8 cellular contexts compared by ENCODE assay signal in the genomic region with DNA sequence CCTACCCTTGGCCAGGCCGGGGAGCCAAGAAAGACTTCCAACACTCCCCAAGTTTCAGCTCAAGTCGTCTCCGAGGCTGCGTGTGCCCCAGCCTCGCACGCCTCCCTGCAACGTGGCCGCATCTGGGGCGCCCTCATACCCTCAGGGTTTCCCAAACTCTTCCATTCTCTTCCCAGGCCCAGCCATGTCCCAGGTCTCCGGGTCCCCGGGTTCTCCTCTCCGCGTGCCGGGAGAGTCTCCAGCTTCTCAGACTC. TPM values are rescaled to one million over a fixed set of nuclear protein-coding genes. Genes with fewer than 3 reads are reported as not detected.
DNase-seq lines count a peak whose midpoint lies in the region; ATAC-seq and TF ChIP-seq lines count a peak whose summit lies in the region.

No MANE protein-coding gene starts in this region.

- CTCF ChIA-PET in SK-N-SH (lab: Yijun Ruan, JAX): interaction anchor here (0.8 to 1.1 kb wide), 3 partner anchors 48 to 197 kb away, joined by 3 to 5 read pairs (median 3); partner anchors contain the start of gene RAP2C

- H3K4me3 Mint-ChIP-seq in stimulated activated memory B cell treated with anti-CD40 and anti-IgM and Interleukin-4, amounts not matched to agents 10 μg/mL and 1 μg/mL and 100 μg/mL, for 72 hours: peak overlapping the region; percentile 95

- H3K4me3 ChIP-seq in SK-N-SH (ENCODE audit: low read depth in 2 of 2, low read length in 1 of 2) (peak overlapping the region; percentile 63 to 73), SU-DHL-6 (ENCODE audit: insufficient read depth, low read length, poor library complexity, severe bottlenecking) (peak overlapping the region; percentile 65), left ventricle myocardium inferior (peak overlapping the region; percentile 68)

- 11% methylated on average over 5 of the region's 14 CpGs for WGBS in SK-N-SH (ENCODE audit: low lambda C conversion rate)

- H3K36me3 Mint-ChIP-seq in stimulated activated memory B cell treated with anti-CD40 and anti-IgM and Interleukin-4, amounts not matched to agents 10 μg/mL and 1 μg/mL and 100 μg/mL, for 72 hours: no peaks in the 10 kb centered on the region

- no peak for TF ChIP-seq CTCF in SK-N-SH (IDR thresholded peaks at IDR 0.05)
- no peak for TF ChIP-seq CTCF in SU-DHL-6 (IDR thresholded peaks at IDR 0.05; ENCODE audit: insufficient read depth, low read length, poor library complexity, severe bottlenecking)
- TF ChIP-seq CTCF in left ventricle myocardium inferior (IDR thresholded peaks at IDR 0.05; ENCODE audit: borderline replicate concordance): no peak

- H3K36me3 ChIP-seq in SK-N-SH (replicated peaks in 1 of 2; ENCODE audit: control insufficient read depth in 1 of 2, insufficient read depth in 2 of 2, low read length in 1 of 2) (no peaks in the 10 kb centered on the region), SU-DHL-6 (ENCODE audit: low read length) (no peaks in the 10 kb centered on the region; the same call in 1 of the 2 replicates), left ventricle myocardium inferior (no peaks in the 10 kb centered on the region)

- H3K79me2 ChIP-seq in SK-N-SH (ENCODE audit: insufficient read depth) (no peaks in the 10 kb centered on the region), SU-DHL-6 (ENCODE audit: insufficient read depth, low read length) (peaks cover 41% of the 10 kb centered on the region)

- H2AFZ ChIP-seq in SK-N-SH (ENCODE audit: low read depth) (peak overlapping the region; percentile 85), SU-DHL-6 (ENCODE audit: low read depth, low read length, severe bottlenecking) (peak overlapping the region; percentile 83)

- H4K20me1 ChIP-seq in SK-N-SH (ENCODE audit: insufficient read depth) (no peaks in the 10 kb centered on the region), SU-DHL-6 (ENCODE audit: low read depth, low read length) (peaks cover 4% of the 10 kb centered on the region; the same call in 1 of the 2 replicates)

- peak overlapping the region; percentile 89 for H3K4me2 ChIP-seq in SK-N-SH
- H3K4me2 ChIP-seq in SU-DHL-6 (ENCODE audit: low read depth, low read length, poor library complexity, severe bottlenecking): peak overlapping the region; percentile 98

- DNase-seq in SK-N-SH (no peak), left ventricle myocardium inferior (peak; percentile 11), NCI-H526 (lab: John Stamatoyannopoulos, UW) (no peak)
- DNase-seq in stimulated activated CD4-positive, alpha-beta T cell treated with anti-CD3 and anti-CD28 coated beads, Interleukin-1b, Interleukin-23, amount 100 ng/mL, for 48 hours: no peak

- H3K27me3 Mint-ChIP-seq in stimulated activated memory B cell treated with anti-CD40 and anti-IgM and Interleukin-4, amounts not matched to agents 10 μg/mL and 1 μg/mL and 100 μg/mL, for 72 hours: no peaks in the 10 kb centered on the region

- H3K27me3 ChIP-seq in SK-N-SH (ENCODE audit: insufficient read depth) (peaks cover 15% of the 10 kb centered on the region; the same call in 1 of the 2 replicates), SU-DHL-6 (ENCODE audit: low read length) (no peaks in the 10 kb centered on the region), left ventricle myocardium inferior (ENCODE audit: low read depth) (peaks cover 10% of the 10 kb centered on the region)

- H3K27ac ChIP-seq in SK-N-SH (ENCODE audit: low read depth in 2 of 2, low read length in 1 of 2) (no peak overlapping the region), SU-DHL-6 (ENCODE audit: low read depth, low read length) (peak overlapping the region; percentile 84), left ventricle myocardium inferior (replicated peaks) (no peak overlapping the region)

- ATAC-seq in SK-N-SH treated with all-trans-retinoic acid at 6 μM for 48 hours (no peak; the same call in 2 of the 3 replicates), HG02642 (IDR thresholded peaks at IDR 0.05; ENCODE audit: poor library complexity, unreplicated experiment) (peak; percentile 27)
- peak; percentile 51 for ATAC-seq in stimulated activated memory B cell treated with anti-CD40 and anti-IgM and Interleukin-4, amounts not matched to agents 10 μg/mL and 1 μg/mL and 100 μg/mL, for 72 hours

- H3K9ac ChIP-seq in SK-N-SH (peak overlapping the region; percentile 63; the same call in 1 of the 2 replicates), SU-DHL-6 (ENCODE audit: low read length) (peak overlapping the region; percentile 77)

- intact Hi-C loops in left ventricle myocardium inferior (cut with micrococcal nuclease): no loop called here

- peaks cover 0 to 4% of the 10 kb centered on the region in 2 experiments; a peak in 1 of 4 replicates for H3K4me1 ChIP-seq in SK-N-SH (ENCODE audit: control insufficient read depth in 1 of 2, insufficient read depth in 2 of 2, low read depth in 1 of 2, low read length in 1 of 2)
- peaks cover 11% of the 10 kb centered on the region for H3K4me1 ChIP-seq in left ventricle myocardium inferior

- H3K27ac Mint-ChIP-seq in stimulated activated memory B cell treated with anti-CD40 and anti-IgM and Interleukin-4, amounts not matched to agents 10 μg/mL and 1 μg/mL and 100 μg/mL, for 72 hours: peak overlapping the region; percentile 95

- POLR2A ChIA-PET in SK-N-SH (lab: Yijun Ruan, JAX): no interaction called here

- H3K4me1 Mint-ChIP-seq in stimulated activated memory B cell treated with anti-CD40 and anti-IgM and Interleukin-4, amounts not matched to agents 10 μg/mL and 1 μg/mL and 100 μg/mL, for 72 hours: peaks cover 11% of the 10 kb centered on the region

- H3K9me3 Mint-ChIP-seq in stimulated activated memory B cell treated with anti-CD40 and anti-IgM and Interleukin-4, amounts not matched to agents 10 μg/mL and 1 μg/mL and 100 μg/mL, for 72 hours: no peaks in the 10 kb centered on the region

- no peaks in the 10 kb centered on the region for H3K9me3 ChIP-seq in SK-N-SH
- H3K9me3 ChIP-seq in SU-DHL-6 (ENCODE audit: insufficient read depth, low read length): no peaks in the 10 kb centered on the region
- H3K9me3 ChIP-seq in left ventricle myocardium inferior (replicated peaks): no peaks in the 10 kb centered on the region

- no peaks in the 10 kb centered on the region for H3F3A ChIP-seq in SK-N-SH (replicated peaks; ENCODE audit: insufficient read depth)
- no peaks in the 10 kb centered on the region for H3F3A ChIP-seq in SU-DHL-6 (ENCODE audit: insufficient read depth)

- H3K9me2 ChIP-seq in SK-N-SH (no peaks in the 10 kb centered on the region), SU-DHL-6 (replicated peaks; ENCODE audit: insufficient read depth, low read length) (no peaks in the 10 kb centered on the region)

- no peak for TF ChIP-seq RAD21 in SK-N-SH (IDR thresholded peaks at IDR 0.05; ENCODE audit: low read length)

- no peak for TF ChIP-seq EP300 in SK-N-SH (IDR thresholded peaks at IDR 0.05; ENCODE audit: borderline replicate concordance in 1 of 2, low read depth in 1 of 2, low read length in 1 of 2)

TF ChIP-seq in SK-N-SH, 30 proteins besides CTCF, POLR2A, EP300 and RAD21:
- TF ChIP-seq TEAD4 (IDR thresholded peaks at IDR 0.05; ENCODE audit: borderline replicate concordance, insufficient read depth) (no peak), MAX (IDR thresholded peaks at IDR 0.05; ENCODE audit: low read depth) (peak; percentile 37; the same call in 1 of the 2 replicates)

TF ChIP-seq in SK-N-SH treated with all-trans-retinoic acid at 6 μM for 48 hours, 23 proteins besides CTCF, POLR2A, EP300 and RAD21 (continues in another document):
- TF ChIP-seq ZNF565 (CRISPR knock-in tag; conservative IDR thresholded peaks at IDR 0.05; ENCODE audit: low read depth) (no peak), CSRNP3 (CRISPR knock-in tag; IDR thresholded peaks at IDR 0.05) (no peak), TOX (CRISPR knock-in tag; IDR thresholded peaks at IDR 0.05; ENCODE audit: borderline replicate concordance) (no peak), ZFP30 (CRISPR knock-in tag; IDR thresholded peaks at IDR 0.05) (no peak), CSDC2 (CRISPR knock-in tag; IDR thresholded peaks at IDR 0.05) (no peak), TCF4 (CRISPR knock-in tag; IDR thresholded peaks at IDR 0.05; ENCODE audit: borderline replicate concordance) (no peak)
- TF ChIP-seq, protein P1, sequence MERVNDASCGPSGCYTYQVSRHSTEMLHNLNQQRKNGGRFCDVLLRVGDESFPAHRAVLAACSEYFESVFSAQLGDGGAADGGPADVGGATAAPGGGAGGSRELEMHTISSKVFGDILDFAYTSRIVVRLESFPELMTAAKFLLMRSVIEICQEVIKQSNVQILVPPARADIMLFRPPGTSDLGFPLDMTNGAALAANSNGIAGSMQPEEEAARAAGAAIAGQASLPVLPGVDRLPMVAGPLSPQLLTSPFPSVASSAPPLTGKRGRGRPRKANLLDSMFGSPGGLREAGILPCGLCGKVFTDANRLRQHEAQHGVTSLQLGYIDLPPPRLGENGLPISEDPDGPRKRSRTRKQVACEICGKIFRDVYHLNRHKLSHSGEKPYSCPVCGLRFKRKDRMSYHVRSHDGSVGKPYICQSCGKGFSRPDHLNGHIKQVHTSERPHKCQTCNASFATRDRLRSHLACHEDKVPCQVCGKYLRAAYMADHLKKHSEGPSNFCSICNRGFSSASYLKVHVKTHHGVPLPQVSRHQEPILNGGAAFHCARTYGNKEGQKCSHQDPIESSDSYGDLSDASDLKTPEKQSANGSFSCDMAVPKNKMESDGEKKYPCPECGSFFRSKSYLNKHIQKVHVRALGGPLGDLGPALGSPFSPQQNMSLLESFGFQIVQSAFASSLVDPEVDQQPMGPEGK (CRISPR knock-in tag; IDR thresholded peaks at IDR 0.05; ENCODE audit: borderline replicate concordance): no peak

RNA-seq across cellular contexts. Expression of gene STK26, which starts 0.3 kb away (rescaled TPM):
- 3.5 and 4.4 TPM in 2 replicates for polyA plus RNA-seq in SK-N-SH (2012; rRNA removed)
- 5.6 and 6.5 TPM in 2 replicates for polyA plus RNA-seq in SK-N-SH (2012; cell fraction: cytosol; rRNA removed)
- polyA plus RNA-seq in SK-N-SH (2012; cell fraction: nucleus; rRNA removed): 1.6 and 3.8 TPM in 2 replicates
- 0.80 TPM for total RNA-seq in left ventricle myocardium inferior
